Comparison of ENCODE assay signal across 17 cellular contexts in genomic region chr9:130769004-130769403, GRCh38.
DNase-seq lines count a peak whose midpoint lies in the region; ATAC-seq, FAIRE-seq and TF ChIP-seq lines count a peak whose summit lies in the region.
"Had no signal": no experiment of that assay in that cellular context is flagged by ENCODE, and none has a peak within 500 bp of the region (broad histone marks: within the 10 kb centered on the region; RNA-seq: fewer than 3 reads in every experiment).

No MANE protein-coding gene starts in this region.

- H3K9me3 ChIP-seq in OCI-LY3 (ENCODE audit: insufficient read depth, low read length), result no peaks in the 10 kb centered on the region
- H3K9me3 ChIP-seq in endodermal cell (ENCODE audit: control insufficient read depth, low read length), result no peaks in the 10 kb centered on the region
- H3K9me3 ChIP-seq in mesodermal cell (ENCODE audit: control insufficient read depth, low read length), result peaks cover under 1% of the 10 kb centered on the region
- H3K9me3 ChIP-seq in transverse colon, result no peaks in the 10 kb centered on the region

- H4K20me1 ChIP-seq in OCI-LY3 (ENCODE audit: insufficient read depth, low read length), result no peaks in the 10 kb centered on the region

- no peak overlapping the region for H3K4me3 ChIP-seq in OCI-LY3 (ENCODE audit: low read length)
- no peak overlapping the region for H3K4me3 ChIP-seq in endodermal cell (ENCODE audit: low read length)
- H3K4me3 ChIP-seq in mesodermal cell (ENCODE audit: extremely low read depth, insufficient read depth, low read length, poor library complexity, severe bottlenecking), result no peak overlapping the region
- H3K4me3 ChIP-seq in transverse colon, result no peak overlapping the region

- TF ChIP-seq POLR2A in transverse colon (IDR thresholded peaks at IDR 0.05) (no peak), H54 (IDR thresholded peaks at IDR 0.05; ENCODE audit: low read depth, low read length) (no peak)

- no peak overlapping the region for H3K4me3 Mint-ChIP-seq in endodermal cell
- H3K4me3 Mint-ChIP-seq: CD4-positive, alpha-beta T cell; IgD-negative memory B cell had no signal

- 87% methylated on average over 2 of the region's 4 CpGs; no CpG with 5 or more reads in 1 of the 2 experiments for WGBS in endodermal cell (ENCODE audit: insufficient coverage in 1 of 2, insufficient read length in 1 of 2), 2 experiments
- no CpG with 5 or more reads among the region's 4 CpGs for WGBS in mesodermal cell (ENCODE audit: insufficient coverage in 2 of 2), 2 experiments
- 53 to 68% methylated on average over 3 to 4 of the region's 4 CpGs for WGBS in transverse colon (ENCODE audit: low coverage in 1 of 2), 2 donors

- DNase-seq in endodermal cell, result no peak
- no peak for DNase-seq in transverse colon
- DNase-seq in H54 (ENCODE audit: insufficient read length, low spot score), result no peak
- DNase-seq: Calu3; CD4-positive, alpha-beta T cell; NCI-H1105; NCI-H1694; NCI-H2107; NCI-H226; NCI-H526 treated with DMSO at 0.1 percent for 48 hours; SIG-M5 had no signal

- TF ChIP-seq CTCF in OCI-LY3 (IDR thresholded peaks at IDR 0.05; ENCODE audit: low read depth, low read length) (no peak), endodermal cell (conservative IDR thresholded peaks at IDR 0.05) (no peak), transverse colon (IDR thresholded peaks at IDR 0.05) (no peak)

- ATAC-seq in GM19452 (IDR thresholded peaks at IDR 0.05; ENCODE audit: unreplicated experiment) (no peak), HG02678 (IDR thresholded peaks at IDR 0.05; ENCODE audit: unreplicated experiment) (no peak)

- H3K36me3 ChIP-seq in OCI-LY3 (replicated peaks; ENCODE audit: low read depth, low read length) (peaks cover under 1% of the 10 kb centered on the region), endodermal cell (ENCODE audit: control insufficient read depth, insufficient read depth, low read length) (no peaks in the 10 kb centered on the region), mesodermal cell (ENCODE audit: control insufficient read depth, insufficient read depth, low read length) (peaks cover under 1% of the 10 kb centered on the region), transverse colon (no peaks in the 10 kb centered on the region)

- intact Hi-C loops in transverse colon (cut with DNase I; ENCODE audit: low total_unique reads), result loop anchor here (10.0 kb wide), 1 partner anchor 176 kb away; no protein-coding TSS in a partner anchor

- TF ChIP-seq EP300 in transverse colon (IDR thresholded peaks at IDR 0.05; ENCODE audit: low read depth), result no peak

- in situ Hi-C loops in transverse colon (cut with MboI; ENCODE audit: low pct_ligation_motif_present in 1 of 4, low pct_unique_long_range_greater_than_20kb in 1 of 4, low sequenced_read_pairs in 3 of 4), result loop anchor here in 2 of 4 donors (10.0 to 25.0 kb wide), 2 partner anchors 54 to 93 kb away; no protein-coding TSS in a partner anchor

- no peaks in the 10 kb centered on the region for H3K27me3 Mint-ChIP-seq in endodermal cell (ENCODE audit: insufficient read depth)
- H3K27me3 Mint-ChIP-seq: CD4-positive, alpha-beta T cell; IgD-negative memory B cell had no signal

- H3K79me2 ChIP-seq in OCI-LY3 (ENCODE audit: low read length), result peaks cover 35% of the 10 kb centered on the region

- H3K27me3 ChIP-seq in OCI-LY3 (ENCODE audit: low read depth, low read length) (no peaks in the 10 kb centered on the region), endodermal cell (ENCODE audit: control insufficient read depth, insufficient read depth, low read length, poor library complexity, severe bottlenecking) (no peaks in the 10 kb centered on the region), transverse colon (no peaks in the 10 kb centered on the region)

- H3K4me1 ChIP-seq in OCI-LY3 (ENCODE audit: low read length) (peaks cover 56% of the 10 kb centered on the region), endodermal cell (ENCODE audit: control insufficient read depth, insufficient read depth, low read length) (no peaks in the 10 kb centered on the region), mesodermal cell (ENCODE audit: control insufficient read depth, insufficient read depth, low read length, poor library complexity, severe bottlenecking) (peaks cover 42% of the 10 kb centered on the region), transverse colon (peaks cover 26 to 69% (median 59%) of the 10 kb centered on the region in 4 donors)

- no peaks in the 10 kb centered on the region for H3K36me3 Mint-ChIP-seq in endodermal cell (ENCODE audit: low read depth)
- H3K36me3 Mint-ChIP-seq: IgD-negative memory B cell had no signal

- H3K9me3 Mint-ChIP-seq in endodermal cell, result no peaks in the 10 kb centered on the region
- H3K9me3 Mint-ChIP-seq: CD4-positive, alpha-beta T cell; IgD-negative memory B cell had no signal

- H3K4me1 Mint-ChIP-seq in endodermal cell, result peaks cover 17% of the 10 kb centered on the region

- H3K9ac ChIP-seq in OCI-LY3 (ENCODE audit: low read length), result peak overlapping the region; percentile 33; the same call in 1 of the 2 replicates
- no peak overlapping the region for H3K9ac ChIP-seq in endodermal cell (ENCODE audit: extremely low read depth, low read length, poor library complexity, severe bottlenecking)

- peak overlapping the region; percentile 49 for H3K27ac Mint-ChIP-seq in endodermal cell
- H3K27ac Mint-ChIP-seq: CD4-positive, alpha-beta T cell had no signal

- H3K4me2 ChIP-seq in OCI-LY3 (ENCODE audit: low read length), result peak overlapping the region; percentile 71

- H3K27ac ChIP-seq in OCI-LY3 (ENCODE audit: low read length) (0 out of 2 replicates have a peak overlapping the region, but pooled peaks have one; percentile 27), endodermal cell (ENCODE audit: low read depth, low read length) (no peak overlapping the region), mesodermal cell (ENCODE audit: low read depth, low read length, severe bottlenecking) (peak overlapping the region; percentile 89), transverse colon (peak overlapping the region; percentile 78 to 88 (median 84))

- no peak overlapping the region for H2AFZ ChIP-seq in OCI-LY3 (ENCODE audit: low read depth, low read length)

- FAIRE-seq in H54 (lab: Jason Lieb, UNC), result no peak
- FAIRE-seq: GM19239 had no signal
